ENCODE assay signal across 18 cellular contexts in the genomic region with DNA sequence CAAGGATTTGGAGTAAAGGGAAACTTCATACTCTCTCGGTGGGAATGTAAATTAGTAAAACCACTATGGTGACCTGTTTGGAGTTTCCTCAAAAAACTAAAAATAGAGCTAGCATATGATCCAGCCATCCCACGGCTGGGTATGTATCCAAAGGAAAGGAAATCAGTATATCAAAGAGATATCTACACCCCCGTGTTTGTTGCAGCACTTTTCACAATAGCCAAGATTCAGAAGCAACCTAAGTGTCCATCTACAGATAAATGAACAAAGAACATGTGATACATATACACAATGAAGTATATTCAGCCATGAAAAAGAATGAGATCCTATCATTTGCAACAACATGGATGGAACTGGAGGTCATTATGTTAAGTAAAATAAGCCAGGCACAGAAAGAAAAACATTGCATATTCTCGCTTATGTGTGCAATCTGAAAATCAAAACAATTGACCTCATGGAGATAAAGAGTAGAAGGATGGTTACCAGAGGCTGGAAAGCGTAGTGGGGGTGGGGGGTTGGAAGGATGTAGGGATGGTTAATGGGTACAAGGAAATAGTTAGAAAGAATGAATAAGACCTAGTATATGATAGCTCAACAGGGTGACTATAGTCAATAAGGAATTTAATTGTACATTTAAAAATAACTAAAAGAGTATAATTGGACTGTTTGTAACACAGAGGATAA.
A peak's percentile ranks its signal among the peaks of the same experiment; 100 is the strongest.
DNase-seq lines count a peak whose midpoint lies in the region; ATAC-seq, FAIRE-seq and TF ChIP-seq lines count a peak whose summit lies in the region.
"Had no signal": no experiment of that assay in that cellular context is flagged by ENCODE, and none has a peak within 500 bp of the region (broad histone marks: within the 10 kb centered on the region; RNA-seq: fewer than 3 reads in every experiment).

No MANE protein-coding gene starts in this region.

- H3K27ac Mint-ChIP-seq in Caco-2 (ENCODE audit: unreplicated experiment): no peak overlapping the region
- H3K27ac Mint-ChIP-seq: B cell; CD8-positive, alpha-beta memory T cell had no signal

- BruUV-seq in Caco-2 (replicated peaks; lab: Mats Ljungman, UMichigan): no TSS peak

- TF ChIP-seq CTCF in A549 (IDR thresholded peaks at IDR 0.05) (no peak), brain microvascular endothelial cell (IDR thresholded peaks at IDR 0.05; ENCODE audit: low read depth, low read length, missing control alignments) (no peak), Caco-2 (IDR thresholded peaks at IDR 0.05; ENCODE audit: insufficient read depth in 1 of 2, low read depth in 1 of 2, low read length in 1 of 2, severe bottlenecking in 1 of 2, unreplicated experiment in 1 of 2) (no peak)

- H3K27me3 ChIP-seq in brain microvascular endothelial cell (replicated peaks) (no peaks in the 10 kb centered on the region), MG63 (no peaks in the 10 kb centered on the region), Caco-2 (replicated peaks; ENCODE audit: control insufficient read depth, insufficient read depth, low read length) (no peaks in the 10 kb centered on the region)
- H3K27me3 ChIP-seq: BLaER1 treated with 17β-estradiol and CSF1 and Interleukin-3, amounts not matched to agents 10 nM and 100 nM had no signal

- no peak overlapping the region for H3K4me3 Mint-ChIP-seq in Caco-2 (ENCODE audit: unreplicated experiment)
- H3K4me3 Mint-ChIP-seq: B cell; CD8-positive, alpha-beta memory T cell had no signal

- no peak for TF ChIP-seq POLR2A in A549 (IDR thresholded peaks at IDR 0.05; ENCODE audit: low read length)

- H3K4me3 ChIP-seq in A549 (no peak overlapping the region), brain microvascular endothelial cell (ENCODE audit: low read depth, low read length) (no peak overlapping the region), MG63 (no peak overlapping the region), Caco-2 (ENCODE audit: low read depth, low read length) (no peak overlapping the region)
- H3K4me3 ChIP-seq: BLaER1 treated with 17β-estradiol and CSF1 and Interleukin-3, amounts not matched to agents 10 nM and 100 nM had no signal

- in situ Hi-C loops in brain microvascular endothelial cell (cut with HindIII; ENCODE audit: low pct_ligation_motif_present, low sequenced_read_pairs): no loop called here

- no peaks in the 10 kb centered on the region for H3K27me3 Mint-ChIP-seq in Caco-2 (ENCODE audit: insufficient read depth, unreplicated experiment)
- H3K27me3 Mint-ChIP-seq: CD8-positive, alpha-beta memory T cell had no signal

- H3K27ac ChIP-seq in A549 (no peak overlapping the region), brain microvascular endothelial cell (no peak overlapping the region)
- H3K27ac ChIP-seq: BLaER1 treated with 17β-estradiol and CSF1 and Interleukin-3, amounts not matched to agents 10 nM and 100 nM had no signal

- intact Hi-C loops in Caco-2 (cut with micrococcal nuclease; ENCODE audit: unreplicated experiment): no loop called here

- POLR2A ChIA-PET in A549 (lab: Yijun Ruan, JAX): no interaction called here
- POLR2A ChIA-PET in Caco-2 (lab: Charles Lee): no interaction called here

- FAIRE-seq in A549 (lab: Jason Lieb, UNC): peak; percentile 56

- DNase-seq in A549 (ENCODE audit: low read depth in 1 of 2, low spot score in 1 of 2): no peak
- DNase-seq in M059J (ENCODE audit: low read depth): peak; percentile 14
- DNase-seq in brain microvascular endothelial cell: peak; percentile 22
- DNase-seq in foreskin melanocyte: peak; percentile 79
- DNase-seq in MG63: no peak
- DNase-seq in glomerular visceral epithelial cell (ENCODE audit: extremely low spot score): no peak
- DNase-seq in Caco-2: no peak
- DNase-seq: 8988T; Calu3; CD8-positive, alpha-beta memory T cell; DMS79 treated with DMSO at 0.1 percent for 48 hours; GF-D8; GOT3; H7 had no signal

- no peaks in the 10 kb centered on the region for H3K4me1 ChIP-seq in A549
- H3K4me1 ChIP-seq in Caco-2: peaks cover 12% of the 10 kb centered on the region
- H3K4me1 ChIP-seq: BLaER1 treated with 17β-estradiol and CSF1 and Interleukin-3, amounts not matched to agents 10 nM and 100 nM had no signal

- no peak for TF ChIP-seq RAD21 in A549 (conservative IDR thresholded peaks at IDR 0.05 in 1 of 2, IDR thresholded peaks at IDR 0.05 in 1 of 2)

- H3K9me3 ChIP-seq in A549 (no peaks in the 10 kb centered on the region), MG63 (0 out of 2 replicates have a peak, but pooled peaks cover 2% of the 10 kb centered on the region), Caco-2 (no peaks in the 10 kb centered on the region)
- H3K9me3 ChIP-seq: BLaER1 treated with 17β-estradiol and CSF1 and Interleukin-3, amounts not matched to agents 10 nM and 100 nM had no signal

- WGBS in A549 (ENCODE audit: missing lambda C conversion rate): 9% methylated on average over 5 of the region's 5 CpGs

- peaks cover 17% of the 10 kb centered on the region for H3K4me1 Mint-ChIP-seq in Caco-2 (ENCODE audit: low read depth, unreplicated experiment)
- H3K4me1 Mint-ChIP-seq: B cell; CD8-positive, alpha-beta memory T cell had no signal

- no peak overlapping the region for H3K4me2 ChIP-seq in A549
- H3K4me2 ChIP-seq: BLaER1 treated with 17β-estradiol and CSF1 and Interleukin-3, amounts not matched to agents 10 nM and 100 nM had no signal

- CTCF ChIA-PET in A549 (lab: Yijun Ruan, JAX) (interaction anchor here (0.6 kb wide), 1 partner anchor 1331 kb away, joined by 3 read pairs; no protein-coding TSS in a partner anchor), Caco-2 (lab: Charles Lee) (no interaction called here)

- peaks cover 6% of the 10 kb centered on the region for H3K36me3 Mint-ChIP-seq in Caco-2 (ENCODE audit: insufficient read depth, unreplicated experiment)
- H3K36me3 Mint-ChIP-seq: CD8-positive, alpha-beta memory T cell had no signal

- no peak for TF ChIP-seq EP300 in A549 (IDR thresholded peaks at IDR 0.05)

- no peaks in the 10 kb centered on the region for H3K36me3 ChIP-seq in brain microvascular endothelial cell (replicated peaks)
- H3K36me3 ChIP-seq in MG63: no peaks in the 10 kb centered on the region
- no peaks in the 10 kb centered on the region for H3K36me3 ChIP-seq in Caco-2 (ENCODE audit: control insufficient read depth, insufficient read depth, low read length)
- H3K36me3 ChIP-seq: BLaER1 treated with 17β-estradiol and CSF1 and Interleukin-3, amounts not matched to agents 10 nM and 100 nM had no signal

- ATAC-seq in A549: no peak
- no peak for ATAC-seq in HG03378 (IDR thresholded peaks at IDR 0.05; ENCODE audit: unreplicated experiment)
- ATAC-seq: HCT116 had no signal

- H3K9me3 Mint-ChIP-seq in Caco-2 (ENCODE audit: unreplicated experiment): peaks cover 15% of the 10 kb centered on the region
- H3K9me3 Mint-ChIP-seq: CD8-positive, alpha-beta memory T cell had no signal

TF ChIP-seq in A549, 52 proteins besides CTCF, POLR2A, EP300 and RAD21 (continues in another document):
- TF ChIP-seq HOXB13 (CRISPR knock-in tag; IDR thresholded peaks at IDR 0.05; ENCODE audit: low read depth) (no peak), PHF8 (IDR thresholded peaks at IDR 0.05; ENCODE audit: borderline replicate concordance, low read depth) (no peak), EHMT2 (IDR thresholded peaks at IDR 0.05; ENCODE audit: low read depth) (no peak), TP53 (CRISPR knock-in tag; IDR thresholded peaks at IDR 0.05) (no peak), USF2 (IDR thresholded peaks at IDR 0.05) (no peak), TFCP2L1 (CRISPR knock-in tag; IDR thresholded peaks at IDR 0.05) (no peak), HMGXB4 (CRISPR knock-in tag; IDR thresholded peaks at IDR 0.05; ENCODE audit: borderline replicate concordance) (no peak), JUNB (IDR thresholded peaks at IDR 0.05) (no peak), SREBF2 (IDR thresholded peaks at IDR 0.05) (no peak)
- TF ChIP-seq, protein P1, sequence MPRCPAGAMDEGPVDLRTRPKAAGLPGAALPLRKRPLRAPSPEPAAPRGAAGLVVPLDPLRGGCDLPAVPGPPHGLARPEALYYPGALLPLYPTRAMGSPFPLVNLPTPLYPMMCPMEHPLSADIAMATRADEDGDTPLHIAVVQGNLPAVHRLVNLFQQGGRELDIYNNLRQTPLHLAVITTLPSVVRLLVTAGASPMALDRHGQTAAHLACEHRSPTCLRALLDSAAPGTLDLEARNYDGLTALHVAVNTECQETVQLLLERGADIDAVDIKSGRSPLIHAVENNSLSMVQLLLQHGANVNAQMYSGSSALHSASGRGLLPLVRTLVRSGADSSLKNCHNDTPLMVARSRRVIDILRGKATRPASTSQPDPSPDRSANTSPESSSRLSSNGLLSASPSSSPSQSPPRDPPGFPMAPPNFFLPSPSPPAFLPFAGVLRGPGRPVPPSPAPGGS (IDR thresholded peaks at IDR 0.05): no peak

Comparison
In these comparisons a context has a peak if more than half of its experiments do, and no peak if none do; other contexts are left out.
1. DNase-seq: peak in M059J (single experiment), brain microvascular endothelial cell (single experiment) and foreskin melanocyte (single experiment); none in A549 (0 of 2), MG63 (single experiment), glomerular visceral epithelial cell (single experiment) and Caco-2 (0 of 2).